In the genomic region with DNA sequence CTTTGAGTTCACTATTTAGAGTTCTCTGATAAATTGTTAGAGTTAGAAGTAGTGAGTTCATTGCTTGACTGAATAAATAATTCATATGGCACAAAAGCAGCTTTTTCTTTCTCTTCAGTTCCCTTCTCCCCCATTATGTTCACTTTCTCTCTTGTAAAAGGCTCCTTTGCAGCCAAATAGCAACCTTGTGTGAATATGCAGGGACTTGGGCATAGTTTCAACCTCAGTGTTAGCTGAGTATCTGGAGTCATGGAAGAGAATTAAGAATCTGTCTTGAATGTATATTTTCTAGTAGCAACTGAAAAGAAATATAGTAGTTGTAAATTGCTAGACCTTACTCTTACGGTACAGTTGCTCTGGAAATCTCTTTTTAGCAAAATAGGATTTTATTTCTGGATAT, we compare ENCODE assay signal across 27 cellular contexts. TPM values are rescaled to one million over a fixed set of nuclear protein-coding genes. Genes with fewer than 3 reads are reported as not detected.
A peak's percentile ranks its signal among the peaks of the same experiment; 100 is the strongest.
DNase-seq lines count a peak whose midpoint lies in the region; ATAC-seq, FAIRE-seq and TF ChIP-seq lines count a peak whose summit lies in the region.
"Had no signal": no experiment of that assay in that cellular context is flagged by ENCODE, and none has a peak within 500 bp of the region (broad histone marks: within the 10 kb centered on the region; RNA-seq: fewer than 3 reads in every experiment).

No MANE protein-coding gene starts in this region.

- H3K27me3 ChIP-seq in H1 (replicated peaks in 1 of 4; ENCODE audit: control insufficient read depth in 3 of 4, extremely low read depth in 1 of 4, insufficient read depth in 3 of 4, low read length in 3 of 4): peaks cover 0 to 1% (median 0%) of the 10 kb centered on the region in 4 experiments; a peak in 2 of 7 replicates
- no peaks in the 10 kb centered on the region for H3K27me3 ChIP-seq in mesenchymal stem cell (ENCODE audit: control insufficient read depth in 1 of 2, insufficient read depth in 1 of 2, low read length in 2 of 2)
- H3K27me3 ChIP-seq: MG63 had no signal

- H2BK5ac ChIP-seq in H1 (ENCODE audit: low read depth, low read length): no peak overlapping the region
- no peak overlapping the region for H2BK5ac ChIP-seq in mesenchymal stem cell (ENCODE audit: low read depth, low read length, poor library complexity, severe bottlenecking)

- H4K8ac ChIP-seq in H1 (ENCODE audit: extremely low read depth, insufficient read depth, low read length) (no peak overlapping the region), mesenchymal stem cell (ENCODE audit: low read length) (no peak overlapping the region)

- H3K36me3 Mint-ChIP-seq in activated naive CD8-positive, alpha-beta T cell: no peaks in the 10 kb centered on the region
- H3K36me3 Mint-ChIP-seq in activated naive CD8-positive, alpha-beta T cell treated with anti-CD3 and anti-CD28 coated beads, Interleukin-2, amount 50 U/mL, for 24 hours (ENCODE audit: low read depth): no peaks in the 10 kb centered on the region

- H3K27ac ChIP-seq in H1 (ENCODE audit: low read depth, low read length): no peak overlapping the region
- no peak overlapping the region for H3K27ac ChIP-seq in mesenchymal stem cell (ENCODE audit: low read length, poor library complexity, severe bottlenecking)
- H3K27ac ChIP-seq: 22Rv1, GM23248, RWPE1 had no signal

- POLR2A ChIA-PET in H1 (lab: Charles Lee; ENCODE audit: partially characterized antibody): no interaction called here

- 85% methylated on average over 1 of the region's 1 CpG; no CpG with 5 or more reads in 1 of the 2 experiments for WGBS in H1 (ENCODE audit: extremely low coverage in 1 of 2, insufficient coverage in 1 of 2, insufficient read length in 1 of 2, insufficient replicate concordance in 2 of 2, low coverage in 1 of 2, low lambda C conversion rate in 2 of 2, missing lambda C conversion rate in 1 of 2), 2 experiments
- 100% methylated on average over 1 of the region's 1 CpG for WGBS in mesenchymal stem cell

- no peaks in the 10 kb centered on the region for H3K27me3 Mint-ChIP-seq in activated naive CD8-positive, alpha-beta T cell
- no peaks in the 10 kb centered on the region for H3K27me3 Mint-ChIP-seq in activated naive CD8-positive, alpha-beta T cell treated with anti-CD3 and anti-CD28 coated beads, Interleukin-2, amount 50 U/mL, for 24 hours

- H3K4me1 Mint-ChIP-seq in activated naive CD8-positive, alpha-beta T cell (ENCODE audit: low read depth): peaks cover 79% of the 10 kb centered on the region
- peaks cover 82% of the 10 kb centered on the region for H3K4me1 Mint-ChIP-seq in activated naive CD8-positive, alpha-beta T cell treated with anti-CD3 and anti-CD28 coated beads, Interleukin-2, amount 50 U/mL, for 24 hours

- H2AFZ ChIP-seq in H1 (ENCODE audit: low read length) (0 out of 2 replicates have a peak overlapping the region, but pooled peaks have one; percentile 26), mesenchymal stem cell (ENCODE audit: low read depth, low read length) (no peak overlapping the region)
- H2AFZ ChIP-seq: GM23248 had no signal

- no peak for ATAC-seq in activated naive CD8-positive, alpha-beta T cell treated with anti-CD3 and anti-CD28 coated beads, Interleukin-2, amount 50 U/mL, for 24 hours
- ATAC-seq in GM19467 (IDR thresholded peaks at IDR 0.05; ENCODE audit: unreplicated experiment): no peak
- ATAC-seq: Panc1 had no signal

- H3K23ac ChIP-seq in H1 (ENCODE audit: insufficient read length): no peak overlapping the region
- H3K23ac ChIP-seq in mesenchymal stem cell (ENCODE audit: low read length in 2 of 2): no peak overlapping the region

- no peak overlapping the region for H3K56ac ChIP-seq in H1 (replicated peaks; ENCODE audit: insufficient read length, low read depth, low read length)

- H3K9me3 Mint-ChIP-seq in activated naive CD8-positive, alpha-beta T cell (ENCODE audit: low read depth): peaks cover 2% of the 10 kb centered on the region
- no peaks in the 10 kb centered on the region for H3K9me3 Mint-ChIP-seq in activated naive CD8-positive, alpha-beta T cell treated with anti-CD3 and anti-CD28 coated beads, Interleukin-2, amount 50 U/mL, for 24 hours
- H3K9me3 Mint-ChIP-seq: HFFc6 had no signal

- H3K36me3 ChIP-seq in H1 (ENCODE audit: control insufficient read depth in 2 of 4, insufficient read depth in 4 of 4, low read length in 3 of 4) (no peaks in the 10 kb centered on the region), mesenchymal stem cell (ENCODE audit: control insufficient read depth in 1 of 2, insufficient read depth in 2 of 2, low read depth in 1 of 2, low read length in 2 of 2) (peaks cover 0 to 6% of the 10 kb centered on the region in 2 experiments)
- H3K36me3 ChIP-seq: HAP-1, MG63 had no signal

- H3K9me3 ChIP-seq in H1 (ENCODE audit: insufficient read depth in 2 of 2, low read depth in 1 of 2, low read length in 1 of 2) (no peaks in the 10 kb centered on the region), mesenchymal stem cell (ENCODE audit: control insufficient read depth, low read length) (no peaks in the 10 kb centered on the region)
- H3K9me3 ChIP-seq: HAP-1, MG63 had no signal

- no peaks in the 10 kb centered on the region for H4K20me1 ChIP-seq in H1 (replicated peaks in 1 of 2; ENCODE audit: control insufficient read depth in 1 of 2, insufficient read depth in 2 of 2, low read length in 2 of 2)

- no peak overlapping the region for H3K4me3 Mint-ChIP-seq in activated naive CD8-positive, alpha-beta T cell
- H3K4me3 Mint-ChIP-seq in activated naive CD8-positive, alpha-beta T cell treated with anti-CD3 and anti-CD28 coated beads, Interleukin-2, amount 50 U/mL, for 24 hours: no peak overlapping the region
- H3K4me3 Mint-ChIP-seq: HFFc6 had no signal

- no peaks in the 10 kb centered on the region for H3K79me2 ChIP-seq in H1 (ENCODE audit: control insufficient read depth in 1 of 2, insufficient read depth in 2 of 2, low read length in 2 of 2)

- TF ChIP-seq RAD21 in H1 (IDR thresholded peaks at IDR 0.05 in 1 of 2, conservative IDR thresholded peaks at IDR 0.05 in 1 of 2; ENCODE audit: low read depth in 2 of 2, low read length in 2 of 2): no peak

- H3K27ac Mint-ChIP-seq in activated naive CD8-positive, alpha-beta T cell: peak overlapping the region; percentile 16
- no peak overlapping the region for H3K27ac Mint-ChIP-seq in activated naive CD8-positive, alpha-beta T cell treated with anti-CD3 and anti-CD28 coated beads, Interleukin-2, amount 50 U/mL, for 24 hours
- H3K27ac Mint-ChIP-seq: HFFc6 had no signal

- no peak for FAIRE-seq in H1 (lab: Jason Lieb, UNC)
- FAIRE-seq: GM18507, HTR-8/SVneo had no signal

- DNase-seq in activated naive CD8-positive, alpha-beta T cell treated with anti-CD3 and anti-CD28 coated beads, Interleukin-2, amount 50 U/mL, for 24 hours: no peak
- DNase-seq in H1 (ENCODE audit: low read depth in 1 of 2, low spot score in 2 of 2) (no peak), mesenchymal stem cell (no peak), NCI-H1092 treated with DMSO at 0.1 percent for 48 hours (lab: John Stamatoyannopoulos, UW) (no peak), SIG-M5 (lab: John Stamatoyannopoulos, UW) (no peak), middle frontal gyrus (ENCODE audit: extremely low spot score, low spot score) (no peak)
- DNase-seq: ACHN, DMS153, DND-41, GM23248, HFFc6, IMR-90, KG1, MG63, NCI-H2029, NCI-H446 treated with DMSO at 0.1 percent for 48 hours, NCI-H526, NCI-H82, SHP77 had no signal

- no peak overlapping the region for H3K4me3 ChIP-seq in H1 (ENCODE audit: extremely low read depth in 1 of 4, insufficient read depth in 2 of 4, low read depth in 3 of 4, low read length in 4 of 4)
- H3K4me3 ChIP-seq in mesenchymal stem cell (ENCODE audit: insufficient read depth in 1 of 2, low read depth in 1 of 2, low read length in 2 of 2): no peak overlapping the region
- H3K4me3 ChIP-seq: GM23248, HAP-1, MG63 had no signal

- H4K91ac ChIP-seq in H1 (replicated peaks; ENCODE audit: insufficient read length, low read length) (no peak overlapping the region), mesenchymal stem cell (ENCODE audit: low read length) (no peak overlapping the region)

- no peak for TF ChIP-seq EP300 in H1 (IDR thresholded peaks at IDR 0.05; ENCODE audit: borderline replicate concordance in 1 of 2, low read depth in 2 of 2, low read length in 2 of 2)

- CTCF ChIA-PET in H1 (lab: Charles Lee; ENCODE audit: partially characterized antibody): no interaction called here

- H3K4ac ChIP-seq in H1 (replicated peaks; ENCODE audit: insufficient read length, low read depth, low read length) (no peak overlapping the region), mesenchymal stem cell (ENCODE audit: low read depth in 1 of 2, low read length in 2 of 2) (no peak overlapping the region)

- H3K18ac ChIP-seq in H1 (ENCODE audit: extremely low read depth, low read length) (no peak overlapping the region), mesenchymal stem cell (ENCODE audit: low read depth in 1 of 2, low read length in 2 of 2) (no peak overlapping the region)

- TF ChIP-seq POLR2A in H1 (IDR thresholded peaks at IDR 0.05; ENCODE audit: control extremely low read depth in 1 of 2, low read depth in 2 of 2, low read length in 2 of 2): no peak

- no peaks in the 10 kb centered on the region; the same call in 1 of the 2 replicates for H3K23me2 ChIP-seq in H1 (ENCODE audit: low read depth, low read length)

- H3K79me1 ChIP-seq in H1 (ENCODE audit: low read depth, low read length): no peaks in the 10 kb centered on the region
- peaks cover 4% of the 10 kb centered on the region for H3K79me1 ChIP-seq in mesenchymal stem cell (replicated peaks; ENCODE audit: low read length, poor library complexity, severe bottlenecking)

- TF ChIP-seq CTCF in H1 (IDR thresholded peaks at IDR 0.05; ENCODE audit: control extremely low read depth in 1 of 3, insufficient read depth in 1 of 3, low read depth in 1 of 3, low read length in 3 of 3): no peak

- H2BK120ac ChIP-seq in H1 (replicated peaks; ENCODE audit: low read depth, low read length) (no peak overlapping the region), mesenchymal stem cell (ENCODE audit: low read depth, low read length) (no peak overlapping the region)

- no peak overlapping the region for H3K4me2 ChIP-seq in H1 (ENCODE audit: insufficient read depth in 1 of 2, low read depth in 2 of 2, low read length in 2 of 2)
- no peak overlapping the region for H3K4me2 ChIP-seq in mesenchymal stem cell (ENCODE audit: low read length, poor library complexity, severe bottlenecking)

- H3K14ac ChIP-seq in H1 (ENCODE audit: insufficient read length): no peak overlapping the region
- no peak overlapping the region for H3K14ac ChIP-seq in mesenchymal stem cell (ENCODE audit: low read length in 2 of 2)

- H2BK15ac ChIP-seq in H1 (ENCODE audit: low read length) (no peak overlapping the region), mesenchymal stem cell (ENCODE audit: low read depth, poor library complexity, severe bottlenecking) (no peak overlapping the region)

- H2AK5ac ChIP-seq in H1 (ENCODE audit: low read depth, low read length) (no peak overlapping the region), mesenchymal stem cell (ENCODE audit: low read length, severe bottlenecking) (no peak overlapping the region)

- H3K9ac ChIP-seq in H1 (replicated peaks in 1 of 4; ENCODE audit: extremely low read depth in 1 of 4, low read depth in 3 of 4, low read length in 3 of 4): no peak overlapping the region
- H3K9ac ChIP-seq in mesenchymal stem cell (ENCODE audit: low read length): peak overlapping the region; percentile 9
- H3K9ac ChIP-seq: GM23248 had no signal

- H3K4me1 ChIP-seq in H1 (replicated peaks in 1 of 4; ENCODE audit: control insufficient read depth in 3 of 4, insufficient read depth in 4 of 4, low read length in 3 of 4): peaks cover 0 to 3% (median 1%) of the 10 kb centered on the region in 4 experiments; a peak in 1 of 7 replicates
- H3K4me1 ChIP-seq in mesenchymal stem cell (ENCODE audit: control insufficient read depth, insufficient read depth, low read depth, low read length): peaks cover 2% of the 10 kb centered on the region

- H4K5ac ChIP-seq in H1 (ENCODE audit: insufficient read length, low read depth, low read length): no peak overlapping the region

- no peak overlapping the region for H2BK20ac ChIP-seq in H1 (ENCODE audit: low read length)

- H2BK12ac ChIP-seq in H1 (ENCODE audit: low read depth, low read length) (no peak overlapping the region), mesenchymal stem cell (ENCODE audit: low read length in 2 of 2) (no peak overlapping the region)

RNA-seq across cellular contexts. Expression of a gene that starts 31.9 kb away (rescaled TPM):
- 0.15 and 0.23 TPM in 2 replicates for total RNA-seq in H1 (2021; fragmentation: NEBNext Ultra II Directional; extraction: Animal tissue kit (Norgen Biotek cat#: 25700))
- 0.03 and 0.08 TPM in 2 replicates for polyA plus RNA-seq in H1 (2011; rRNA removed)
- 0.08 TPM for polyA plus RNA-seq in H1 (2011; cell fraction: cytosol; rRNA removed)
- 0.13 TPM for polyA plus RNA-seq in H1 (2011; cell fraction: nucleus; rRNA removed)
- 0.17 to 0.48 TPM (median 0.22 TPM) in 4 replicates for polyA plus RNA-seq in H1 (2012, experiment 1 of 2)
- not detected for polyA plus RNA-seq in H1 (2012, experiment 2 of 2)
- 0.06 TPM for polyA plus RNA-seq in H1 (2013, experiment 1 of 2)
- 0.06 TPM for polyA plus RNA-seq in H1 (2013, experiment 2 of 2)
- polyA minus RNA-seq in H1 (2011; rRNA and poly(A)+ RNA removed): 0.16 and 0.24 TPM in 2 replicates
- not detected for polyA minus RNA-seq in H1 (2011; cell fraction: cytosol; rRNA and poly(A)+ RNA removed)
- 1.1 TPM for polyA minus RNA-seq in H1 (2011; cell fraction: nucleus; rRNA and poly(A)+ RNA removed)
- polyA plus RNA-seq in mesenchymal stem cell (2013, experiment 1 of 2): 32.8 TPM
- 34.0 TPM for polyA plus RNA-seq in mesenchymal stem cell (2013, experiment 2 of 2)
